ENCODE assay signal across 9 cellular contexts in genomic region chr12:127125607-127126259, GRCh38.
DNase-seq lines count a peak whose midpoint lies in the region; ATAC-seq and TF ChIP-seq lines count a peak whose summit lies in the region.
"Had no signal": no experiment of that assay in that cellular context is flagged by ENCODE, and none has a peak within 500 bp of the region (broad histone marks: within the 10 kb centered on the region; RNA-seq: fewer than 3 reads in every experiment).

No MANE protein-coding gene starts in this region.

- H3K4me3 ChIP-seq in brain microvascular endothelial cell (ENCODE audit: low read depth, low read length): no peak overlapping the region

- in situ Hi-C loops in brain microvascular endothelial cell (cut with HindIII; ENCODE audit: low pct_ligation_motif_present, low sequenced_read_pairs): no loop called here

- peaks cover 7% of the 10 kb centered on the region for H3K27me3 Mint-ChIP-seq in nephron progenitor cell (ENCODE audit: low read depth, poor library complexity)

- DNase-seq in ELR (ENCODE audit: low read depth): peak; percentile 98
- peak; percentile 92 for DNase-seq in brain microvascular endothelial cell
- peak; percentile 8 for DNase-seq in stimulated activated CD4-positive, alpha-beta T cell treated with anti-CD3 and anti-CD28 coated beads, Interleukin-2, amount 100 ng/mL, for 4 hours (ENCODE audit: low read depth)
- no peak for DNase-seq in globus pallidus (ENCODE audit: low spot score)
- no peak for DNase-seq in retina
- no peak for DNase-seq in nephron progenitor cell

- no peak overlapping the region for H3K4me3 Mint-ChIP-seq in nephron progenitor cell

- TF ChIP-seq CTCF in brain microvascular endothelial cell (IDR thresholded peaks at IDR 0.05; ENCODE audit: low read depth, low read length, missing control alignments): peak; percentile 21
- TF ChIP-seq CTCF in nephron progenitor cell (IDR thresholded peaks at IDR 0.05): no peak

- H3K36me3 ChIP-seq in brain microvascular endothelial cell (replicated peaks): no peaks in the 10 kb centered on the region

- H3K27ac Mint-ChIP-seq in nephron progenitor cell: no peak overlapping the region

- H3K36me3 Mint-ChIP-seq in nephron progenitor cell (ENCODE audit: low read depth): no peaks in the 10 kb centered on the region

- no peaks in the 10 kb centered on the region for H3K27me3 ChIP-seq in brain microvascular endothelial cell (replicated peaks)

- ATAC-seq in GM21381 (IDR thresholded peaks at IDR 0.05; ENCODE audit: unreplicated experiment) (peak; percentile 85), HG03521 (IDR thresholded peaks at IDR 0.05; ENCODE audit: unreplicated experiment) (peak; percentile 83)

- H3K9me3 Mint-ChIP-seq in nephron progenitor cell: no peaks in the 10 kb centered on the region

- H3K27ac ChIP-seq in brain microvascular endothelial cell: peak overlapping the region; percentile 41
- H3K27ac ChIP-seq: KMS-11 had no signal

- no peaks in the 10 kb centered on the region for H3K4me1 Mint-ChIP-seq in nephron progenitor cell

Comparison
In these comparisons a context has a peak if more than half of its experiments do, and no peak if none do; other contexts are left out.
1. DNase-seq: peak in ELR (single experiment), brain microvascular endothelial cell (single experiment) and stimulated activated CD4-positive, alpha-beta T cell treated with anti-CD3 and anti-CD28 coated beads, Interleukin-2, amount 100 ng/mL, for 4 hours (single experiment); none in globus pallidus (single experiment), retina (single experiment) and nephron progenitor cell (single experiment).